In genomic region chr1:153783233-153784190, GRCh38 we compare ENCODE assay signal across 1 cellular context.
TF ChIP-seq lines count a peak whose summit lies in the region.

No MANE protein-coding gene starts in this region.

TF ChIP-seq in HepG2, 621 proteins besides CTCF, POLR2A, EP300 and RAD21 (continued from another document and continues in another):
- 0 out of 2 replicates have a peak, but pooled peaks have one; percentile 78 for TF ChIP-seq SMAD9 (CRISPR knock-in tag; IDR thresholded peaks at IDR 0.05)
- no peak for TF ChIP-seq ATM (IDR thresholded peaks at IDR 0.05; ENCODE audit: borderline replicate concordance)
- no peak for TF ChIP-seq RBAK (CRISPR knock-in tag; IDR thresholded peaks at IDR 0.05)
- no peak for TF ChIP-seq ZMYM2 (CRISPR knock-in tag; IDR thresholded peaks at IDR 0.05)
- TF ChIP-seq ZNF781 (CRISPR knock-in tag; IDR thresholded peaks at IDR 0.05; ENCODE audit: borderline replicate concordance, not compliant biosample characterization): peak; percentile 42
- TF ChIP-seq, protein P1, sequence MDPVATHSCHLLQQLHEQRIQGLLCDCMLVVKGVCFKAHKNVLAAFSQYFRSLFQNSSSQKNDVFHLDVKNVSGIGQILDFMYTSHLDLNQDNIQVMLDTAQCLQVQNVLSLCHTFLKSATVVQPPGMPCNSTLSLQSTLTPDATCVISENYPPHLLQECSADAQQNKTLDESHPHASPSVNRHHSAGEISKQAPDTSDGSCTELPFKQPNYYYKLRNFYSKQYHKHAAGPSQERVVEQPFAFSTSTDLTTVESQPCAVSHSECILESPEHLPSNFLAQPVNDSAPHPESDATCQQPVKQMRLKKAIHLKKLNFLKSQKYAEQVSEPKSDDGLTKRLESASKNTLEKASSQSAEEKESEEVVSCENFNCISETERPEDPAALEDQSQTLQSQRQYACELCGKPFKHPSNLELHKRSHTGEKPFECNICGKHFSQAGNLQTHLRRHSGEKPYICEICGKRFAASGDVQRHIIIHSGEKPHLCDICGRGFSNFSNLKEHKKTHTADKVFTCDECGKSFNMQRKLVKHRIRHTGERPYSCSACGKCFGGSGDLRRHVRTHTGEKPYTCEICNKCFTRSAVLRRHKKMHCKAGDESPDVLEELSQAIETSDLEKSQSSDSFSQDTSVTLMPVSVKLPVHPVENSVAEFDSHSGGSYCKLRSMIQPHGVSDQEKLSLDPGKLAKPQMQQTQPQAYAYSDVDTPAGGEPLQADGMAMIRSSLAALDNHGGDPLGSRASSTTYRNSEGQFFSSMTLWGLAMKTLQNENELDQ (CRISPR knock-in tag; IDR thresholded peaks at IDR 0.05; ENCODE audit: borderline replicate concordance): 0 out of 2 replicates have a peak, but pooled peaks have one; percentile 8
- no peak for TF ChIP-seq ZNF567 (CRISPR knock-in tag; IDR thresholded peaks at IDR 0.05; ENCODE audit: borderline replicate concordance)
- TF ChIP-seq SP4 (CRISPR knock-in tag; IDR thresholded peaks at IDR 0.05): no peak
- no peak for TF ChIP-seq SRSF4 (IDR thresholded peaks at IDR 0.05; ENCODE audit: low read depth, low read length, poor library complexity, severe bottlenecking)
- TF ChIP-seq, protein P2, sequence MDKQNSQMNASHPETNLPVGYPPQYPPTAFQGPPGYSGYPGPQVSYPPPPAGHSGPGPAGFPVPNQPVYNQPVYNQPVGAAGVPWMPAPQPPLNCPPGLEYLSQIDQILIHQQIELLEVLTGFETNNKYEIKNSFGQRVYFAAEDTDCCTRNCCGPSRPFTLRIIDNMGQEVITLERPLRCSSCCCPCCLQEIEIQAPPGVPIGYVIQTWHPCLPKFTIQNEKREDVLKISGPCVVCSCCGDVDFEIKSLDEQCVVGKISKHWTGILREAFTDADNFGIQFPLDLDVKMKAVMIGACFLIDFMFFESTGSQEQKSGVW (CRISPR knock-in tag; IDR thresholded peaks at IDR 0.05; ENCODE audit: borderline replicate concordance): no peak
- TF ChIP-seq RFXANK (CRISPR knock-in tag; IDR thresholded peaks at IDR 0.05): 0 out of 2 replicates have a peak, but pooled peaks have one; percentile 77
- peak; percentile 56; the same call in 1 of the 2 replicates for TF ChIP-seq REPIN1 (CRISPR knock-in tag; IDR thresholded peaks at IDR 0.05; ENCODE audit: borderline replicate concordance, low read depth)
- no peak for TF ChIP-seq ZNF749 (CRISPR knock-in tag; IDR thresholded peaks at IDR 0.05; ENCODE audit: borderline replicate concordance)
- no peak for TF ChIP-seq PRMT3 (CRISPR knock-in tag; IDR thresholded peaks at IDR 0.05; ENCODE audit: borderline replicate concordance, low read depth)
- TF ChIP-seq TGIF2 (CRISPR knock-in tag; IDR thresholded peaks at IDR 0.05): no peak
- TF ChIP-seq GPN1 (CRISPR knock-in tag; IDR thresholded peaks at IDR 0.05; ENCODE audit: borderline replicate concordance): no peak
- peak; percentile 78 for TF ChIP-seq ZMYM4 (CRISPR knock-in tag; IDR thresholded peaks at IDR 0.05)
- peak; percentile 67; the same call in 1 of the 2 replicates for TF ChIP-seq ZNF766 (CRISPR knock-in tag; IDR thresholded peaks at IDR 0.05; ENCODE audit: borderline replicate concordance)
- no peak for TF ChIP-seq NCOR1 (IDR thresholded peaks at IDR 0.05; ENCODE audit: borderline replicate concordance, low read length)
- peak; percentile 42; the same call in 1 of the 2 replicates for TF ChIP-seq ZNF773 (CRISPR knock-in tag; IDR thresholded peaks at IDR 0.05; ENCODE audit: borderline replicate concordance)
- TF ChIP-seq ZNF552 (CRISPR knock-in tag; IDR thresholded peaks at IDR 0.05; ENCODE audit: borderline replicate concordance): no peak; the same call in 1 of the 2 replicates
- TF ChIP-seq ZNF263 (CRISPR knock-in tag; IDR thresholded peaks at IDR 0.05): peak; percentile 49; the same call in 1 of the 2 replicates
- TF ChIP-seq REXO4 (CRISPR knock-in tag; IDR thresholded peaks at IDR 0.05; ENCODE audit: borderline replicate concordance): no peak
- TF ChIP-seq ZNF3 (CRISPR knock-in tag; IDR thresholded peaks at IDR 0.05): no peak
- TF ChIP-seq KDM5A (IDR thresholded peaks at IDR 0.05; ENCODE audit: borderline replicate concordance, low read length): peak; percentile 55; the same call in 1 of the 2 replicates
- no peak for TF ChIP-seq SMAD3 (CRISPR knock-in tag; IDR thresholded peaks at IDR 0.05)
- TF ChIP-seq, protein P3, sequence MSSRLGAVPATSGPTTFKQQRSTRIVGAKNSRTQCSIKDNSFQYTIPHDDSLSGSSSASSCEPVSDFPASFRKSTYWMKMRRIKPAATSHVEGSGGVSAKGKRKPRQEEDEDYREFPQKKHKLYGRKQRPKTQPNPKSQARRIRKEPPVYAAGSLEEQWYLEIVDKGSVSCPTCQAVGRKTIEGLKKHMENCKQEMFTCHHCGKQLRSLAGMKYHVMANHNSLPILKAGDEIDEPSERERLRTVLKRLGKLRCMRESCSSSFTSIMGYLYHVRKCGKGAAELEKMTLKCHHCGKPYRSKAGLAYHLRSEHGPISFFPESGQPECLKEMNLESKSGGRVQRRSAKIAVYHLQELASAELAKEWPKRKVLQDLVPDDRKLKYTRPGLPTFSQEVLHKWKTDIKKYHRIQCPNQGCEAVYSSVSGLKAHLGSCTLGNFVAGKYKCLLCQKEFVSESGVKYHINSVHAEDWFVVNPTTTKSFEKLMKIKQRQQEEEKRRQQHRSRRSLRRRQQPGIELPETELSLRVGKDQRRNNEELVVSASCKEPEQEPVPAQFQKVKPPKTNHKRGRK (CRISPR knock-in tag; IDR thresholded peaks at IDR 0.05): no peak
- TF ChIP-seq TAF15 (IDR thresholded peaks at IDR 0.05; ENCODE audit: low read depth, low read length, poor library complexity, severe bottlenecking): no peak
- TF ChIP-seq, protein P4, sequence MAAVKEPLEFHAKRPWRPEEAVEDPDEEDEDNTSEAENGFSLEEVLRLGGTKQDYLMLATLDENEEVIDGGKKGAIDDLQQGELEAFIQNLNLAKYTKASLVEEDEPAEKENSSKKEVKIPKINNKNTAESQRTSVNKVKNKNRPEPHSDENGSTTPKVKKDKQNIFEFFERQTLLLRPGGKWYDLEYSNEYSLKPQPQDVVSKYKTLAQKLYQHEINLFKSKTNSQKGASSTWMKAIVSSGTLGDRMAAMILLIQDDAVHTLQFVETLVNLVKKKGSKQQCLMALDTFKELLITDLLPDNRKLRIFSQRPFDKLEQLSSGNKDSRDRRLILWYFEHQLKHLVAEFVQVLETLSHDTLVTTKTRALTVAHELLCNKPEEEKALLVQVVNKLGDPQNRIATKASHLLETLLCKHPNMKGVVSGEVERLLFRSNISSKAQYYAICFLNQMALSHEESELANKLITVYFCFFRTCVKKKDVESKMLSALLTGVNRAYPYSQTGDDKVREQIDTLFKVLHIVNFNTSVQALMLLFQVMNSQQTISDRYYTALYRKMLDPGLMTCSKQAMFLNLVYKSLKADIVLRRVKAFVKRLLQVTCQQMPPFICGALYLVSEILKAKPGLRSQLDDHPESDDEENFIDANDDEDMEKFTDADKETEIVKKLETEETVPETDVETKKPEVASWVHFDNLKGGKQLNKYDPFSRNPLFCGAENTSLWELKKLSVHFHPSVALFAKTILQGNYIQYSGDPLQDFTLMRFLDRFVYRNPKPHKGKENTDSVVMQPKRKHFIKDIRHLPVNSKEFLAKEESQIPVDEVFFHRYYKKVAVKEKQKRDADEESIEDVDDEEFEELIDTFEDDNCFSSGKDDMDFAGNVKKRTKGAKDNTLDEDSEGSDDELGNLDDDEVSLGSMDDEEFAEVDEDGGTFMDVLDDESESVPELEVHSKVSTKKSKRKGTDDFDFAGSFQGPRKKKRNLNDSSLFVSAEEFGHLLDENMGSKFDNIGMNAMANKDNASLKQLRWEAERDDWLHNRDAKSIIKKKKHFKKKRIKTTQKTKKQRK (IDR thresholded peaks at IDR 0.05; ENCODE audit: low read length): no peak
- no peak for TF ChIP-seq ZNF614 (CRISPR knock-in tag; IDR thresholded peaks at IDR 0.05; ENCODE audit: borderline replicate concordance)
- TF ChIP-seq, protein P5, sequence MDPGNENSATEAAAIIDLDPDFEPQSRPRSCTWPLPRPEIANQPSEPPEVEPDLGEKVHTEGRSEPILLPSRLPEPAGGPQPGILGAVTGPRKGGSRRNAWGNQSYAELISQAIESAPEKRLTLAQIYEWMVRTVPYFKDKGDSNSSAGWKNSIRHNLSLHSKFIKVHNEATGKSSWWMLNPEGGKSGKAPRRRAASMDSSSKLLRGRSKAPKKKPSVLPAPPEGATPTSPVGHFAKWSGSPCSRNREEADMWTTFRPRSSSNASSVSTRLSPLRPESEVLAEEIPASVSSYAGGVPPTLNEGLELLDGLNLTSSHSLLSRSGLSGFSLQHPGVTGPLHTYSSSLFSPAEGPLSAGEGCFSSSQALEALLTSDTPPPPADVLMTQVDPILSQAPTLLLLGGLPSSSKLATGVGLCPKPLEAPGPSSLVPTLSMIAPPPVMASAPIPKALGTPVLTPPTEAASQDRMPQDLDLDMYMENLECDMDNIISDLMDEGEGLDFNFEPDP (CRISPR knock-in tag; conservative IDR thresholded peaks at IDR 0.05): no peak
- peak; percentile 72 for TF ChIP-seq THAP11 (CRISPR knock-in tag; IDR thresholded peaks at IDR 0.05)
- peak; percentile 60 for TF ChIP-seq ISL2 (CRISPR knock-in tag; IDR thresholded peaks at IDR 0.05)
- TF ChIP-seq RBM22 (optimal IDR thresholded peaks at IDR 0.05; ENCODE audit: low read length): no peak
- no peak; the same call in 1 of the 2 replicates for TF ChIP-seq NFYC (CRISPR knock-in tag; IDR thresholded peaks at IDR 0.05)
- TF ChIP-seq, protein P6, sequence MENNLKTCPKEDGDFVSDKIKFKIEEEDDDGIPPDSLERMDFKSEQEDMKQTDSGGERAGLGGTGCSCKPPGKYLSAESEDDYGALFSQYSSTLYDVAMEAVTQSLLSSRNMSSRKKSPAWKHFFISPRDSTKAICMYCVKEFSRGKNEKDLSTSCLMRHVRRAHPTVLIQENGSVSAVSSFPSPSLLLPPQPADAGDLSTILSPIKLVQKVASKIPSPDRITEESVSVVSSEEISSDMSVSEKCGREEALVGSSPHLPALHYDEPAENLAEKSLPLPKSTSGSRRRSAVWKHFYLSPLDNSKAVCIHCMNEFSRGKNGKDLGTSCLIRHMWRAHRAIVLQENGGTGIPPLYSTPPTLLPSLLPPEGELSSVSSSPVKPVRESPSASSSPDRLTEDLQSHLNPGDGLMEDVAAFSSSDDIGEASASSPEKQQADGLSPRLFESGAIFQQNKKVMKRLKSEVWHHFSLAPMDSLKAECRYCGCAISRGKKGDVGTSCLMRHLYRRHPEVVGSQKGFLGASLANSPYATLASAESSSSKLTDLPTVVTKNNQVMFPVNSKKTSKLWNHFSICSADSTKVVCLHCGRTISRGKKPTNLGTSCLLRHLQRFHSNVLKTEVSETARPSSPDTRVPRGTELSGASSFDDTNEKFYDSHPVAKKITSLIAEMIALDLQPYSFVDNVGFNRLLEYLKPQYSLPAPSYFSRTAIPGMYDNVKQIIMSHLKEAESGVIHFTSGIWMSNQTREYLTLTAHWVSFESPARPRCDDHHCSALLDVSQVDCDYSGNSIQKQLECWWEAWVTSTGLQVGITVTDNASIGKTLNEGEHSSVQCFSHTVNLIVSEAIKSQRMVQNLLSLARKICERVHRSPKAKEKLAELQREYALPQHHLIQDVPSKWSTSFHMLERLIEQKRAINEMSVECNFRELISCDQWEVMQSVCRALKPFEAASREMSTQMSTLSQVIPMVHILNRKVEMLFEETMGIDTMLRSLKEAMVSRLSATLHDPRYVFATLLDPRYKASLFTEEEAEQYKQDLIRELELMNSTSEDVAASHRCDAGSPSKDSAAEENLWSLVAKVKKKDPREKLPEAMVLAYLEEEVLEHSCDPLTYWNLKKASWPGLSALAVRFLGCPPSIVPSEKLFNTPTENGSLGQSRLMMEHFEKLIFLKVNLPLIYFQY (CRISPR knock-in tag; IDR thresholded peaks at IDR 0.05; ENCODE audit: borderline replicate concordance): no peak
- TF ChIP-seq SIN3A (IDR thresholded peaks at IDR 0.05; ENCODE audit: borderline replicate concordance, low read depth, low read length): peak; percentile 55; the same call in 1 of the 2 replicates
- 0 out of 2 replicates have a peak, but pooled peaks have one; percentile 27 for TF ChIP-seq MXD4 (CRISPR knock-in tag; IDR thresholded peaks at IDR 0.05)
- no peak; the same call in 1 of the 2 replicates for TF ChIP-seq ZFP82 (CRISPR knock-in tag; IDR thresholded peaks at IDR 0.05; ENCODE audit: borderline replicate concordance)
- no peak for TF ChIP-seq MAFG (CRISPR knock-in tag; IDR thresholded peaks at IDR 0.05)
- no peak for TF ChIP-seq TCF12 (IDR thresholded peaks at IDR 0.05)
- TF ChIP-seq TCF12 (CRISPR knock-in tag; IDR thresholded peaks at IDR 0.05): 0 out of 2 replicates have a peak, but pooled peaks have one; percentile 74
- TF ChIP-seq ZC3H13 (CRISPR knock-in tag; IDR thresholded peaks at IDR 0.05): no peak
- TF ChIP-seq CBX5 (CRISPR knock-in tag; IDR thresholded peaks at IDR 0.05; ENCODE audit: borderline replicate concordance): no peak
- TF ChIP-seq GMEB1 (CRISPR knock-in tag; IDR thresholded peaks at IDR 0.05; ENCODE audit: borderline replicate concordance): peak; percentile 73
- TF ChIP-seq, protein P7, sequence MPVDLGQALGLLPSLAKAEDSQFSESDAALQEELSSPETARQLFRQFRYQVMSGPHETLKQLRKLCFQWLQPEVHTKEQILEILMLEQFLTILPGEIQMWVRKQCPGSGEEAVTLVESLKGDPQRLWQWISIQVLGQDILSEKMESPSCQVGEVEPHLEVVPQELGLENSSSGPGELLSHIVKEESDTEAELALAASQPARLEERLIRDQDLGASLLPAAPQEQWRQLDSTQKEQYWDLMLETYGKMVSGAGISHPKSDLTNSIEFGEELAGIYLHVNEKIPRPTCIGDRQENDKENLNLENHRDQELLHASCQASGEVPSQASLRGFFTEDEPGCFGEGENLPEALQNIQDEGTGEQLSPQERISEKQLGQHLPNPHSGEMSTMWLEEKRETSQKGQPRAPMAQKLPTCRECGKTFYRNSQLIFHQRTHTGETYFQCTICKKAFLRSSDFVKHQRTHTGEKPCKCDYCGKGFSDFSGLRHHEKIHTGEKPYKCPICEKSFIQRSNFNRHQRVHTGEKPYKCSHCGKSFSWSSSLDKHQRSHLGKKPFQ (CRISPR knock-in tag; IDR thresholded peaks at IDR 0.05; ENCODE audit: insufficient replicate concordance): peak; percentile 87
- TF ChIP-seq ZNF350 (CRISPR knock-in tag; IDR thresholded peaks at IDR 0.05; ENCODE audit: borderline replicate concordance, low read depth): peak; percentile 82
- no peak for TF ChIP-seq ZNF354B (CRISPR knock-in tag; IDR thresholded peaks at IDR 0.05)
- no peak for TF ChIP-seq ZNF101 (CRISPR knock-in tag; IDR thresholded peaks at IDR 0.05; ENCODE audit: borderline replicate concordance, low read depth)
- TF ChIP-seq PCBP1 (IDR thresholded peaks at IDR 0.05; ENCODE audit: borderline replicate concordance, low read depth, low read length): no peak
- TF ChIP-seq ZNF253 (CRISPR knock-in tag; IDR thresholded peaks at IDR 0.05; ENCODE audit: borderline replicate concordance): no peak
- no peak for TF ChIP-seq KAT2B (IDR thresholded peaks at IDR 0.05; ENCODE audit: borderline replicate concordance, low read depth, low read length)
